Comparison of ENCODE assay signal across 9 cellular contexts in the genomic region with DNA sequence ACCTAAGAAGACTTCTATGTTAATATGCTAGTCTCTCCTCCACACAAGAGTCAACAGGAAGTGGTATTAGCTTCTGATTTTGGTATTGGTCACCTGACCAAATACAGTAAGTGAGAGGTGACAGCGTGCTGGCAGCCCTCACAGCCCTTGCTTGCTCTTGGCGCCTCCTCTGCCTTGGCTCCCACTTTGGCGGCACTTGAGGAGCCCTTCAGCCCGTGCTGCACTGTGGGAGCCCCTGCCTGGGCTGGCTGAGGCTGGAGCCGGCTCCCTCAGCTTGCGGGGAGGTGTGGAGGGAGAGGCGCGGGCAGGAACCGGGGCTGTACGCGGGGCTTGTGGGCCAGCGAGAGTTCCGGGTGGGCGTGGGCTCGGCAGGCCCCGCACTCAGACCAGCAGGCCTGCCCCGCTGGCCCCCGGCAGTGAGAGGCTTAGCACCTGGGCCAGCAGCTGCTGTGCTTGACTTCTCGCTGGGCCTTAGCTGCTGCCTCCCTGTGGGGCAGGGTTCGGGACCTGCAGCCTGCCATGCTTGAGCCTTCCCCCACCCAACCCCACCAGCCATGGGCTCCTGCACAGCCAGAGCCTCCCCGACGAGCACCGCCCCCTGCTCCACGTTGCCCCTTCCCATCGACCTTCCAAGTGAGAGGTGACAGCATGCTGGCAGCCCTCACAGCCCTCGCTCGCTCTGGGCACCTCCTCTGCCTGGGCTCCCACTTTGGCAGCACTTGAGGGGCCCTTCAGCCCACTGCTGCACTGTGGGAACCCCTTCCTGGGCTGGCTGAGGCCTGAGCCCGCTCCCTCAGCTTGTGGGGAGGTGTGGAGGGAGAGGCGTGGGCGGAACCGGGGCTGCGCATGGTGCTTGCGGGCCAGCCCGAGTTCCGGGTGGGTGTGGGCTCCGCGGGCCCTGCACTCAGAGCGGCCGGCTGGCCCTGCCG.
DNase-seq lines count a peak whose midpoint lies in the region; ATAC-seq lines count a peak whose summit lies in the region.
"Had no signal": no experiment of that assay in that cellular context is flagged by ENCODE, and none has a peak within 500 bp of the region (broad histone marks: within the 10 kb centered on the region; RNA-seq: fewer than 3 reads in every experiment).

No MANE protein-coding gene starts in this region.

- H3K9me3 Mint-ChIP-seq in stimulated activated naive CD8-positive, alpha-beta T cell treated with anti-CD3 and anti-CD28 coated beads, Interleukin-15, amount 100 ng/mL, for 72 hours, result peaks cover 4 to 6% of the 10 kb centered on the region in 2 donors
- H3K9me3 Mint-ChIP-seq: activated T-cell treated with anti-CD3 and anti-CD28 coated beads, Interleukin-2, amount 50 U/mL, for 4 hours had no signal

- H3K27me3 Mint-ChIP-seq in stimulated activated naive CD8-positive, alpha-beta T cell treated with anti-CD3 and anti-CD28 coated beads, Interleukin-15, amount 100 ng/mL, for 72 hours, result no peaks in the 10 kb centered on the region

- H3K27ac Mint-ChIP-seq in stimulated activated naive CD8-positive, alpha-beta T cell treated with anti-CD3 and anti-CD28 coated beads, Interleukin-15, amount 100 ng/mL, for 72 hours, result no peak overlapping the region

- H3K4me1 Mint-ChIP-seq in stimulated activated naive CD8-positive, alpha-beta T cell treated with anti-CD3 and anti-CD28 coated beads, Interleukin-15, amount 100 ng/mL, for 72 hours, result peaks cover 33% of the 10 kb centered on the region

- no peak overlapping the region for H3K4me3 Mint-ChIP-seq in stimulated activated naive CD8-positive, alpha-beta T cell treated with anti-CD3 and anti-CD28 coated beads, Interleukin-15, amount 100 ng/mL, for 72 hours
- H3K4me3 Mint-ChIP-seq: activated T-cell treated with anti-CD3 and anti-CD28 coated beads, Interleukin-2, amount 50 U/mL, for 4 hours had no signal

- DNase-seq in activated CD8-positive, alpha-beta memory T cell treated with anti-CD3 and anti-CD28 coated beads for 24 hours, result peak; percentile 19
- no peak for DNase-seq in activated CD8-positive, alpha-beta memory T cell treated with anti-CD3 and anti-CD28 coated beads, Interleukin-2, amount 50 U/mL, for 48 hours
- DNase-seq in stimulated activated naive CD8-positive, alpha-beta T cell treated with anti-CD3 and anti-CD28 coated beads, Interleukin-15, amount 100 ng/mL, for 72 hours, result no peak
- DNase-seq in NCI-H748 (lab: John Stamatoyannopoulos, UW; ENCODE audit: unreplicated experiment), result no peak
- no peak for DNase-seq in NCI-H1092 treated with DMSO at 0.1 percent for 48 hours (lab: John Stamatoyannopoulos, UW)
- no peak for DNase-seq in NCI-H748 treated with DMSO at 0.1 percent for 48 hours (lab: John Stamatoyannopoulos, UW)
- DNase-seq: activated T-cell treated with anti-CD3 and anti-CD28 coated beads, Interleukin-2, amount 50 U/mL, for 4 hours had no signal

- ATAC-seq in HG02623 (IDR thresholded peaks at IDR 0.05; ENCODE audit: unreplicated experiment), result peak; percentile 74
- peak; percentile 92 for ATAC-seq in HG03571 (IDR thresholded peaks at IDR 0.05; ENCODE audit: unreplicated experiment)
- ATAC-seq in stimulated activated naive CD8-positive, alpha-beta T cell treated with anti-CD3 and anti-CD28 coated beads, Interleukin-15, amount 100 ng/mL, for 72 hours, result peak; percentile 51
